ENCODE assay signal across 9 cellular contexts in genomic region chr15:52527196-52527897, GRCh38. TPM values are rescaled to one million over a fixed set of nuclear protein-coding genes. Genes with fewer than 3 reads are reported as not detected.
A peak's percentile ranks its signal among the peaks of the same experiment; 100 is the strongest.
DNase-seq lines count a peak whose midpoint lies in the region; TF ChIP-seq lines count a peak whose summit lies in the region.
"Had no signal": no experiment of that assay in that cellular context is flagged by ENCODE, and none has a peak within 500 bp of the region (broad histone marks: within the 10 kb centered on the region; RNA-seq: fewer than 3 reads in every experiment).

No MANE protein-coding gene starts in this region.

- peaks cover 59% of the 10 kb centered on the region for H4K20me1 ChIP-seq in BLaER1

- intact Hi-C loops in colonic mucosa (cut with DNase I) = loop anchor here (5.0 to 10.0 kb wide), 2 partner anchors 35 to 207 kb away; no protein-coding TSS in a partner anchor

- H3K4me1 ChIP-seq in BLaER1 (peaks cover 20% of the 10 kb centered on the region), colonic mucosa (peaks cover 3% of the 10 kb centered on the region)

- H3K27me3 Mint-ChIP-seq in nephron (ENCODE audit: low read depth) = peaks cover 67% of the 10 kb centered on the region

- H3K9me3 ChIP-seq in BLaER1 (no peaks in the 10 kb centered on the region), colonic mucosa (no peaks in the 10 kb centered on the region)
- H3K9me3 ChIP-seq: mucosa of descending colon had no signal

- H3K4me2 ChIP-seq in BLaER1 = peak overlapping the region; percentile 88

- peak overlapping the region; percentile 83; the same call in 1 of the 2 replicates for H3K9ac ChIP-seq in BLaER1
- H3K9ac ChIP-seq in colonic mucosa (ENCODE audit: low read depth in 2 of 2, low read length in 2 of 2) = peak overlapping the region; percentile 38 to 73

- H3K4me3 ChIP-seq in BLaER1 (peak overlapping the region; percentile 78), colonic mucosa (peak overlapping the region; percentile 69)
- peak overlapping the region; percentile 65 for H3K4me3 ChIP-seq in Jurkat, Clone E6-1 (ENCODE audit: low read length)

- H3K4me3 Mint-ChIP-seq in nephron = peak overlapping the region; percentile 90 to 95 (median 93)

- DNase-seq in Jurkat, Clone E6-1 (ENCODE audit: low read depth, low spot score) = no peak
- no peak for DNase-seq in colonic mucosa
- no peak for DNase-seq in activated effector memory CD4-positive, alpha-beta T cell treated with Interleukin-2 at 50 U/mL for 16 hours
- DNase-seq in glomerular visceral epithelial cell (ENCODE audit: extremely low spot score) = no peak
- DNase-seq in activated CD8-positive, alpha-beta memory T cell treated with anti-CD3 and anti-CD28 coated beads, Interleukin-2, amount 50 U/mL, for 48 hours = no peak
- no peak for DNase-seq in EL

- H3K27ac ChIP-seq in BLaER1 (no peak overlapping the region), colonic mucosa (no peak overlapping the region)

- peaks cover 10% of the 10 kb centered on the region for H3K4me1 Mint-ChIP-seq in nephron

- TF ChIP-seq CTCF in colonic mucosa (IDR thresholded peaks at IDR 0.05) = no peak
- no peak for TF ChIP-seq CTCF in nephron (IDR thresholded peaks at IDR 0.05; ENCODE audit: unreplicated experiment in 3 of 3)

- peaks cover 3% of the 10 kb centered on the region for H3K9me3 Mint-ChIP-seq in nephron

- H3K36me3 ChIP-seq in BLaER1 (no peaks in the 10 kb centered on the region), colonic mucosa (no peaks in the 10 kb centered on the region)

- H3K27me3 ChIP-seq in BLaER1 (peaks cover 20% of the 10 kb centered on the region), colonic mucosa (peaks cover 31% of the 10 kb centered on the region)

- H3K27ac Mint-ChIP-seq in nephron = no peak overlapping the region

- no peaks in the 10 kb centered on the region for H3K36me3 Mint-ChIP-seq in nephron (ENCODE audit: low read depth)

RNA-seq across cellular contexts. Expression of gene MYO5A, which starts 1.3 kb away (rescaled TPM):
- polyA plus RNA-seq in Jurkat, Clone E6-1 (2012; ENCODE audit: insufficient read depth, insufficient read length) = 5.2 TPM
- total RNA-seq in colonic mucosa = 1 to 10 TPM; 2.6 to 6.0 TPM

RNA-seq across cellular contexts. Expression of gene ARPP19, which starts 41.5 kb away (rescaled TPM):
- 69.7 TPM for polyA plus RNA-seq in Jurkat, Clone E6-1 (2012; ENCODE audit: insufficient read depth, insufficient read length)
- 100 to 1,000 TPM in 1 of 2 donors, 10 to 100 TPM in 1; 72.2 to 116 TPM for total RNA-seq in colonic mucosa
